In the genomic region with DNA sequence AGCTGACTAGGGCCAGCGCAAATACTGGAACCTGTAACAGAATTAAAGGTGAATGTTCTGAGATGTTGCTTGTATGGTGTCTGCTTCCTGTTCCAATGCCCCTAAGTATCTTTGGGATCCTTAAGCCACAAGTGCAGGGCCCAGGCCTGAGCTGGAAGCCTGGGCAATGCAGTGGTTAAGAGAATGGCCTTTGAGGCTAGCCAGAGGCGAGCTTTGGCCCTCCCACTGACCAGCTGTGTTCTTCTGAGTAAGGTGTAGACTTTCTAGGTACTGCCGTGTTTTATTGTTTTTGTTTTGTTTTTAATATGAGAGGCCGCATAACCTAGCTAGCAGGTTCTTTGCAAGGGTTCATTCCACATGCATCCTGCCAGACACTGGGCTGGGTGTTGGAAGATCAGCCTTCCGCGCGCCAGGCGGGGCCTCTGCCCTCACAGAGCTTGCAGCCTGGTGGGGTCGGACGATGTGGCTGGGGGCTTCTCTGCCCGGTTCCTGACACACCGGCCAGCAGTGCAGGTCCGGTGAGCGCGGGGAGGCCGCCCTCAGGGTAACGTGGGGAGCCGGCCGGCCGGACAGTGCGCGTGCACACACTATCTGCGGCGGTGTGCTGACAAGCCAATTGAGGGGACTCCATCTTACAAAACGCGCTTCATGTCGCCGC, we compare ENCODE assay signal across 8 cellular contexts. TPM values are rescaled to one million over a fixed set of nuclear protein-coding genes. Genes with fewer than 3 reads are reported as not detected.
DNase-seq lines count a peak whose midpoint lies in the region; ATAC-seq and TF ChIP-seq lines count a peak whose summit lies in the region.

No MANE protein-coding gene starts in this region.

- CTCF ChIA-PET in CD8-positive, alpha-beta T cell (lab: Charles Lee): interaction anchor here (0.6 to 9.2 kb wide), 4 partner anchors 12 to 61 kb away, joined by 3 to 48 read pairs (median 5); partner anchors contain the start of gene PSMC3IP

- H3F3A ChIP-seq in MM.1S (ENCODE audit: insufficient read depth, low read length): peaks cover 13% of the 10 kb centered on the region; the same call in 1 of the 2 replicates

- intact Hi-C loops in CD8-positive, alpha-beta T cell (cut with DNase I, micrococcal nuclease): loop anchor here (2.0 kb wide), 1 partner anchor 42 kb away; the partner anchor contains the start of genes RETREG3 (in 2 of the 2) and TUBG1 (in 2 of the 2)

- H3K4me2 ChIP-seq in MM.1S (ENCODE audit: low read depth, low read length): peak overlapping the region; percentile 94

- H3K27ac Mint-ChIP-seq in CD8-positive, alpha-beta T cell: peak overlapping the region; percentile 97

- peak overlapping the region; percentile 77 for H3K27ac ChIP-seq in CD8-positive, alpha-beta T cell (ENCODE audit: low read depth, low read length)
- H3K27ac ChIP-seq in MM.1S (ENCODE audit: low read length): peak overlapping the region; percentile 22; the same call in 1 of the 2 replicates
- peak overlapping the region; percentile 97 for H3K27ac ChIP-seq in neutrophil

- H3K27me3 Mint-ChIP-seq in CD8-positive, alpha-beta T cell (ENCODE audit: low read depth): no peaks in the 10 kb centered on the region

- H4K20me1 ChIP-seq in MM.1S (ENCODE audit: insufficient read depth, low read length): no peaks in the 10 kb centered on the region

- H3K4me1 ChIP-seq in CD8-positive, alpha-beta T cell (ENCODE audit: insufficient read depth, low read length): peaks cover 46% of the 10 kb centered on the region
- H3K4me1 ChIP-seq in MM.1S (ENCODE audit: low read length) (peaks cover 17% of the 10 kb centered on the region), endocrine pancreas (ENCODE audit: control insufficient read depth, insufficient read depth, low read length) (no peaks in the 10 kb centered on the region), neutrophil (ENCODE audit: control insufficient read depth in 1 of 2, insufficient read depth in 1 of 2, low read depth in 1 of 2, low read length in 1 of 2) (peaks cover 52 to 58% of the 10 kb centered on the region in 2 experiments)

- H3K4me3 ChIP-seq in CD8-positive, alpha-beta T cell (ENCODE audit: low read depth, low read length): peak overlapping the region; percentile 91
- H3K4me3 ChIP-seq in MM.1S (ENCODE audit: low read length) (peak overlapping the region; percentile 97), endocrine pancreas (ENCODE audit: control insufficient read depth, insufficient read depth, low read length) (no peak overlapping the region), neutrophil (ENCODE audit: low read depth in 1 of 2, low read length in 1 of 2) (peak overlapping the region; percentile 83 to 95)

- no peaks in the 10 kb centered on the region for H3K9me3 ChIP-seq in CD8-positive, alpha-beta T cell (ENCODE audit: low read length)
- H3K9me3 ChIP-seq in MM.1S (replicated peaks; ENCODE audit: insufficient read depth, low read length) (no peaks in the 10 kb centered on the region), endocrine pancreas (ENCODE audit: control insufficient read depth, low read length) (no peaks in the 10 kb centered on the region), neutrophil (no peaks in the 10 kb centered on the region)

- H3K27me3 ChIP-seq in CD8-positive, alpha-beta T cell (ENCODE audit: insufficient read depth, low read length): no peaks in the 10 kb centered on the region
- H3K27me3 ChIP-seq in MM.1S (replicated peaks; ENCODE audit: insufficient read depth, low read length) (no peaks in the 10 kb centered on the region), endocrine pancreas (ENCODE audit: control insufficient read depth, insufficient read depth, low read length) (no peaks in the 10 kb centered on the region), neutrophil (no peaks in the 10 kb centered on the region)

- H2AFZ ChIP-seq in MM.1S (ENCODE audit: low read length): peak overlapping the region; percentile 69

- DNase-seq in CD8-positive, alpha-beta T cell: no peak
- DNase-seq in MM.1S (no peak), DMS 273 (lab: John Stamatoyannopoulos, UW; ENCODE audit: unreplicated experiment) (no peak), NOMO-1 treated with DMSO at 0.1 percent for 48 hours (lab: John Stamatoyannopoulos, UW; ENCODE audit: unreplicated experiment) (no peak)

- H3K79me2 ChIP-seq in MM.1S (ENCODE audit: low read length): peaks cover 70% of the 10 kb centered on the region

- no peaks in the 10 kb centered on the region for H3K9me2 ChIP-seq in MM.1S (replicated peaks; ENCODE audit: insufficient read depth, low read length)

- TF ChIP-seq CTCF in CD8-positive, alpha-beta T cell (IDR thresholded peaks at IDR 0.05): no peak
- TF ChIP-seq CTCF in MM.1S (IDR thresholded peaks at IDR 0.05; ENCODE audit: low read length): no peak
- TF ChIP-seq CTCF in neutrophil (IDR thresholded peaks at IDR 0.05): no peak

- H3K4me3 Mint-ChIP-seq in CD8-positive, alpha-beta T cell: peak overlapping the region; percentile 97

- H3K9ac ChIP-seq in MM.1S (ENCODE audit: low read length) (peak overlapping the region; percentile 80; the same call in 1 of the 2 replicates), endocrine pancreas (ENCODE audit: control insufficient read depth, insufficient read depth, low read length) (peak overlapping the region; percentile 66)

- no peaks in the 10 kb centered on the region for H3K9me3 Mint-ChIP-seq in CD8-positive, alpha-beta T cell

- POLR2A ChIA-PET in CD8-positive, alpha-beta T cell (lab: Charles Lee): interaction anchor here (1.2 to 4.6 kb wide), 5 partner anchors 12 to 42 kb away, joined by 3 to 25 read pairs (median 4); partner anchors contain the start of genes PSMC3IP, RETREG3 and TUBG1

- ATAC-seq in CD8-positive, alpha-beta T cell: no peak
- ATAC-seq in HG03469 (IDR thresholded peaks at IDR 0.05; ENCODE audit: unreplicated experiment): no peak
- ATAC-seq in GM19395 (IDR thresholded peaks at IDR 0.05; ENCODE audit: unreplicated experiment): no peak

- peaks cover 30% of the 10 kb centered on the region for H3K36me3 ChIP-seq in CD8-positive, alpha-beta T cell (ENCODE audit: insufficient read depth, low read length)
- peaks cover 3% of the 10 kb centered on the region; the same call in 1 of the 2 replicates for H3K36me3 ChIP-seq in MM.1S (replicated peaks; ENCODE audit: insufficient read depth, low read length)
- peaks cover 8% of the 10 kb centered on the region for H3K36me3 ChIP-seq in endocrine pancreas (ENCODE audit: control insufficient read depth, insufficient read depth, low read length)
- peaks cover 60% of the 10 kb centered on the region for H3K36me3 ChIP-seq in neutrophil

- H3K36me3 Mint-ChIP-seq in CD8-positive, alpha-beta T cell: peaks cover 66% of the 10 kb centered on the region

- peaks cover 44% of the 10 kb centered on the region for H3K4me1 Mint-ChIP-seq in CD8-positive, alpha-beta T cell (ENCODE audit: low read depth)

RNA-seq across cellular contexts. Expression of gene MLX, which starts 0.6 kb away (rescaled TPM):
- total RNA-seq in CD8-positive, alpha-beta T cell: 10 to 100 TPM; 18.3 to 21.3 TPM

RNA-seq across cellular contexts. Expression of gene COASY, which starts 4.4 kb away (rescaled TPM):
- 10 to 100 TPM; 26.4 to 32.9 TPM for total RNA-seq in CD8-positive, alpha-beta T cell

RNA-seq across cellular contexts. Expression of gene PSMC3IP, which starts 11.2 kb away (rescaled TPM):
- total RNA-seq in CD8-positive, alpha-beta T cell: 1 to 10 TPM; 3.9 to 4.1 TPM

RNA-seq across cellular contexts. Expression of gene HSD17B1, which starts 13.6 kb away (rescaled TPM):
- total RNA-seq in CD8-positive, alpha-beta T cell: under 1 TPM; 0.44 to 0.52 TPM

RNA-seq across cellular contexts. Expression of gene NAGLU, which starts 30.3 kb away (rescaled TPM):
- total RNA-seq in CD8-positive, alpha-beta T cell: 1 to 10 TPM; 7.4 TPM

Comparison
In these comparisons a context has a peak if more than half of its experiments do, and no peak if none do; other contexts are left out.
1. H3K27ac ChIP-seq: peak in every context shown above with its lines; median percentile 97 in neutrophil; 77 in CD8-positive, alpha-beta T cell; 22 in MM.1S.